15 cellular contexts compared by ENCODE assay signal in the genomic region with DNA sequence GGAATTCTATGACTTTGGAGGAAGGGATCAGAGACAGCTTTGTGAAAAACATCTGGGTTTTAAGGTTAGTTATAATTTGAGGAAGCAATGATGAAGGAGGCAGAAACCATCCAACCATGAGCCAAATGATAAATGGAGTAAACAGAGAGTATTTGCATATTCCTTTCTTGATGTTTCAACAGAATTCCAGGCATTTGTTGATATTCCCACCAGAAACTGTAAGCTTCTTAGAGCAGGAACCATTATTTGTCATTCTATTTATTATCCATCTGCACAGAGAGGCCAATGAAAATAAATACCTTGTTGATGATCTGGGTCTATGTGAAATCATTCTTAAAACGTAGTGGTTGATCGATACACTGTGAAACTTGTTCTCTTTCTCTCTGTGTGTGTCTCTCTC.
DNase-seq lines count a peak whose midpoint lies in the region; ATAC-seq and TF ChIP-seq lines count a peak whose summit lies in the region.
"Had no signal": no experiment of that assay in that cellular context is flagged by ENCODE, and none has a peak within 500 bp of the region (broad histone marks: within the 10 kb centered on the region; RNA-seq: fewer than 3 reads in every experiment).

No MANE protein-coding gene starts in this region.

- H4K20me1 ChIP-seq in PC-3 (ENCODE audit: low read length), result no peaks in the 10 kb centered on the region

- TF ChIP-seq CTCF in PC-3 (conservative IDR thresholded peaks at IDR 0.05; ENCODE audit: low read depth, low read length), result no peak
- no peak for TF ChIP-seq CTCF in fibroblast of the aortic adventitia (IDR thresholded peaks at IDR 0.05; ENCODE audit: insufficient read depth, low read length)
- TF ChIP-seq CTCF in uterus (IDR thresholded peaks at IDR 0.05), result no peak

- no peak overlapping the region for H2AFZ ChIP-seq in ACC112 (ENCODE audit: low read length, unreplicated experiment)
- no peak overlapping the region for H2AFZ ChIP-seq in PC-3 (ENCODE audit: low read length)
- H2AFZ ChIP-seq: GM23338 had no signal

- POLR2A ChIA-PET in PC-3 (lab: Charles Lee; ENCODE audit: unreplicated experiment), result no interaction called here

- H3F3A ChIP-seq in PC-3 (ENCODE audit: low read length, unreplicated experiment), result no peaks in the 10 kb centered on the region

- H3K4me3 ChIP-seq in ACC112 (ENCODE audit: low read depth, low read length), result no peak overlapping the region
- H3K4me3 ChIP-seq in PC-3 (ENCODE audit: low read length), result no peak overlapping the region
- H3K4me3 ChIP-seq in fibroblast of the aortic adventitia (ENCODE audit: low read depth, low read length), result no peak overlapping the region
- no peak overlapping the region for H3K4me3 ChIP-seq in uterus
- H3K4me3 ChIP-seq: GM23338 had no signal

- CTCF ChIA-PET in PC-3 (lab: Charles Lee), result no interaction called here

- intact Hi-C loops in PC-3 (cut with micrococcal nuclease), result loop anchor here (5.0 kb wide), 1 partner anchor 165 kb away; no protein-coding TSS in a partner anchor
- intact Hi-C loops in uterus (cut with DNase I; ENCODE audit: low total_unique reads), result no loop called here

- H3K9me3 ChIP-seq in PC-3 (ENCODE audit: low read length), result no peaks in the 10 kb centered on the region
- H3K9me3 ChIP-seq in uterus, result no peaks in the 10 kb centered on the region
- H3K9me3 ChIP-seq: BE2C had no signal

- H3K9ac ChIP-seq in PC-3 (ENCODE audit: low read length), result peak overlapping the region; percentile 60; the same call in 1 of the 2 replicates

- no peak for ATAC-seq in PC-3
- ATAC-seq in HG02588 (IDR thresholded peaks at IDR 0.05; ENCODE audit: unreplicated experiment), result no peak
- ATAC-seq: GM23338 had no signal

- H3K4me1 ChIP-seq in ACC112 (ENCODE audit: control insufficient read depth, insufficient read depth, low read length, unreplicated experiment) (peaks cover 15% of the 10 kb centered on the region), PC-3 (ENCODE audit: insufficient read depth, low read length) (peaks cover 16% of the 10 kb centered on the region), uterus (peaks cover 3 to 5% of the 10 kb centered on the region in 2 donors)
- H3K4me1 ChIP-seq: BE2C had no signal

- H3K36me3 ChIP-seq in ACC112 (ENCODE audit: insufficient read depth, low read length) (no peaks in the 10 kb centered on the region), PC-3 (ENCODE audit: low read depth, low read length) (no peaks in the 10 kb centered on the region), uterus (no peaks in the 10 kb centered on the region)
- H3K36me3 ChIP-seq: BE2C had no signal

- BruUV-seq in PC-3 (replicated peaks; lab: Mats Ljungman, UMichigan), result no TSS peak

- H3K79me2 ChIP-seq in ACC112 (ENCODE audit: control insufficient read depth, insufficient read depth, low read length, unreplicated experiment) (no peaks in the 10 kb centered on the region), PC-3 (ENCODE audit: low read length) (no peaks in the 10 kb centered on the region)

- H3K4me2 ChIP-seq in PC-3 (ENCODE audit: low read length), result no peak overlapping the region
- H3K4me2 ChIP-seq: GM23338 had no signal

- no peaks in the 10 kb centered on the region for H3K27me3 ChIP-seq in ACC112 (ENCODE audit: insufficient read depth, low read length)
- H3K27me3 ChIP-seq in PC-3 (ENCODE audit: low read length), result no peaks in the 10 kb centered on the region
- no peaks in the 10 kb centered on the region for H3K27me3 ChIP-seq in uterus
- H3K27me3 ChIP-seq: BE2C had no signal

- no peak for TF ChIP-seq POLR2A in uterus (IDR thresholded peaks at IDR 0.05)

- H3K9me2 ChIP-seq in PC-3 (replicated peaks; ENCODE audit: low read length), result no peaks in the 10 kb centered on the region

- DNase-seq in PC-3, result no peak
- peak; percentile 26 for DNase-seq in fibroblast of the aortic adventitia (ENCODE audit: low read depth)
- DNase-seq in uterus, result no peak
- DNase-seq in NK-92 treated with Interleukin-12 subunit alpha and Interleukin-12 subunit beta, amount 100 ng/mL, for 24 hours (lab: John Stamatoyannopoulos, UW), result no peak
- DNase-seq in GM03348 (ENCODE audit: low spot score), result no peak
- DNase-seq: BE2C; CD4-positive, alpha-beta memory T cell; DND-41; GDM1; H7; KG1 had no signal

- peak overlapping the region; percentile 95 for H3K27ac ChIP-seq in ACC112 (ENCODE audit: low read depth, low read length)
- peak overlapping the region; percentile 90 for H3K27ac ChIP-seq in PC-3 (ENCODE audit: low read length)
- H3K27ac ChIP-seq in uterus, result peak overlapping the region; percentile 72 to 77
- H3K27ac ChIP-seq: C4-2B had no signal
